8 cellular contexts compared by ENCODE assay signal in genomic region chr16:26569793-26570192, GRCh38.
DNase-seq lines count a peak whose midpoint lies in the region; ATAC-seq, FAIRE-seq and TF ChIP-seq lines count a peak whose summit lies in the region.

No MANE protein-coding gene starts in this region.

- peak overlapping the region in 1 of 7 donors; percentile 14 for H3K27ac Mint-ChIP-seq in CD4-positive, alpha-beta memory T cell

- H4K20me1 ChIP-seq in DND-41 (ENCODE audit: insufficient read depth, low read length) (no peaks in the 10 kb centered on the region), HCT116 (ENCODE audit: insufficient read depth) (no peaks in the 10 kb centered on the region)

- no peak overlapping the region for H3K4me3 ChIP-seq in DND-41 (ENCODE audit: low read depth in 1 of 2, low read length in 2 of 2)
- H3K4me3 ChIP-seq in HCT116 (replicated peaks in 1 of 2; ENCODE audit: low read depth in 1 of 2, low read length in 2 of 2): no peak overlapping the region
- no peak overlapping the region for H3K4me3 ChIP-seq in RWPE2 (ENCODE audit: severe bottlenecking)
- no peak overlapping the region for H3K4me3 ChIP-seq in kidney (ENCODE audit: low read length in 2 of 2)
- H3K4me3 ChIP-seq in CD4-positive, alpha-beta memory T cell (ENCODE audit: low read length in 2 of 2): no peak overlapping the region

- TF ChIP-seq POLR2A in HCT116 (IDR thresholded peaks at IDR 0.05; ENCODE audit: borderline replicate concordance, extremely low read depth, insufficient read depth, insufficient read length): no peak

- no peak for TF ChIP-seq RAD21 in HCT116 (IDR thresholded peaks at IDR 0.05; ENCODE audit: low read depth)

- TF ChIP-seq CTCF in DND-41 (IDR thresholded peaks at IDR 0.05; ENCODE audit: borderline replicate concordance, extremely low read depth, low read length, poor library complexity, severe bottlenecking): peak; percentile 62
- TF ChIP-seq CTCF in HCT116 (IDR thresholded peaks at IDR 0.05 in 2 of 3, conservative IDR thresholded peaks at IDR 0.05 in 1 of 3; ENCODE audit: borderline replicate concordance in 1 of 3, insufficient read depth in 1 of 3, low read depth in 2 of 3, low read length in 2 of 3): peak in 2 of 3 experiments; percentile 5 to 21; a peak in 1 of 6 replicates
- TF ChIP-seq CTCF in RWPE2 (IDR thresholded peaks at IDR 0.05; ENCODE audit: poor library complexity, severe bottlenecking): peak; percentile 42
- TF ChIP-seq CTCF in kidney (IDR thresholded peaks at IDR 0.05; ENCODE audit: borderline replicate concordance, extremely low read depth, insufficient read depth): peak; percentile 11

- RAD21 ChIA-PET in HCT116 (lab: Charles Lee; ENCODE audit: low non-redundant PET in 1 of 2, low total read pairs in 2 of 2, uncharacterized antibody in 2 of 2, unreplicated experiment in 2 of 2): no interaction called here

- peaks cover 0 to 7% of the 10 kb centered on the region in 2 donors for H3K27me3 Mint-ChIP-seq in CD4-positive, alpha-beta memory T cell

- ATAC-seq in DND-41 (ENCODE audit: insufficient read depth, low read depth): no peak
- no peak for ATAC-seq in HCT116
- no peak; the same call in 2 of the 3 replicates for ATAC-seq in RWPE2 (ENCODE audit: low read depth)
- ATAC-seq in GM21381 (IDR thresholded peaks at IDR 0.05; ENCODE audit: unreplicated experiment): no peak

- H3K4me1 ChIP-seq in DND-41 (ENCODE audit: insufficient read depth, low read length) (no peaks in the 10 kb centered on the region), HCT116 (ENCODE audit: control insufficient read depth in 1 of 2, insufficient read depth in 2 of 2, low read length in 2 of 2) (no peaks in the 10 kb centered on the region), RWPE2 (ENCODE audit: insufficient read depth, poor library complexity, severe bottlenecking) (no peaks in the 10 kb centered on the region), kidney (ENCODE audit: control insufficient read depth in 1 of 2, insufficient read depth in 1 of 2, low read depth in 1 of 2, low read length in 2 of 2) (no peaks in the 10 kb centered on the region)
- H3K4me1 ChIP-seq in CD4-positive, alpha-beta memory T cell (ENCODE audit: insufficient read depth, low read length): no peaks in the 10 kb centered on the region

- H3K36me3 Mint-ChIP-seq in CD4-positive, alpha-beta memory T cell: no peaks in the 10 kb centered on the region

- intact Hi-C loops in HCT116 (cut with micrococcal nuclease) (no loop called here), kidney (cut with DNase I) (no loop called here)
- intact Hi-C loops in CD4-positive, alpha-beta memory T cell (cut with micrococcal nuclease): no loop called here

- FAIRE-seq in kidney (lab: Jason Lieb, UNC): no peak

- H3K9me3 ChIP-seq in DND-41 (ENCODE audit: insufficient read depth, low read length, severe bottlenecking) (no peaks in the 10 kb centered on the region), HCT116 (ENCODE audit: control insufficient read depth in 1 of 2, insufficient read depth in 1 of 2, low read depth in 1 of 2, low read length in 2 of 2) (no peaks in the 10 kb centered on the region; a peak in 1 of 4 replicates), RWPE2 (ENCODE audit: severe bottlenecking) (no peaks in the 10 kb centered on the region), kidney (ENCODE audit: control insufficient read depth in 1 of 2, low read length in 2 of 2) (no peaks in the 10 kb centered on the region)
- no peaks in the 10 kb centered on the region for H3K9me3 ChIP-seq in CD4-positive, alpha-beta memory T cell (ENCODE audit: control insufficient read depth in 1 of 2, low read length in 2 of 2)

- H3K79me2 ChIP-seq in DND-41 (ENCODE audit: insufficient read depth, low read length): no peaks in the 10 kb centered on the region
- no peaks in the 10 kb centered on the region for H3K79me2 ChIP-seq in HCT116 (ENCODE audit: insufficient read depth, low read length)

- H3K4me1 Mint-ChIP-seq in CD4-positive, alpha-beta memory T cell: peaks cover 0 to 3% (median under 1%) of the 10 kb centered on the region in 4 donors

- H3K27me3 ChIP-seq in DND-41 (ENCODE audit: insufficient read depth, low read length, poor library complexity): peaks cover 7% of the 10 kb centered on the region
- no peaks in the 10 kb centered on the region for H3K27me3 ChIP-seq in HCT116 (ENCODE audit: insufficient read depth, low read length)
- no peaks in the 10 kb centered on the region for H3K27me3 ChIP-seq in RWPE2 (ENCODE audit: insufficient read depth, poor library complexity, severe bottlenecking)
- no peaks in the 10 kb centered on the region for H3K27me3 ChIP-seq in CD4-positive, alpha-beta memory T cell (ENCODE audit: insufficient read depth, low read length)

- H3K9me2 ChIP-seq in HCT116 (ENCODE audit: insufficient read depth): no peaks in the 10 kb centered on the region

- CTCF ChIA-PET in HCT116 (lab: Charles Lee): no interaction called here
- CTCF ChIA-PET in CD4-positive, alpha-beta memory T cell (lab: Charles Lee; ENCODE audit: partially characterized antibody): interaction anchor here (0.6 kb wide), 2 partner anchors 1337 to 1485 kb away, joined by 3 to 4 read pairs; no protein-coding TSS in a partner anchor

- H2AFZ ChIP-seq in DND-41 (ENCODE audit: low read depth, low read length): no peak overlapping the region
- H2AFZ ChIP-seq in HCT116 (ENCODE audit: low read depth, low read length, poor library complexity, severe bottlenecking): no peak overlapping the region

- H3K27ac ChIP-seq in DND-41 (ENCODE audit: low read length) (no peak overlapping the region), HCT116 (ENCODE audit: low read depth, low read length) (no peak overlapping the region), RWPE2 (ENCODE audit: poor library complexity, severe bottlenecking) (no peak overlapping the region), kidney (ENCODE audit: low read depth in 2 of 2, low read length in 2 of 2) (no peak overlapping the region)
- H3K27ac ChIP-seq in CD4-positive, alpha-beta memory T cell (ENCODE audit: low read depth, low read length): no peak overlapping the region

- H3K9ac ChIP-seq in DND-41 (ENCODE audit: low read depth, low read length): no peak overlapping the region
- H3K9ac ChIP-seq in HCT116 (ENCODE audit: low read length): no peak overlapping the region
- no peak overlapping the region for H3K9ac ChIP-seq in kidney (ENCODE audit: low read length in 2 of 2)

- no peak overlapping the region for H3K4me3 Mint-ChIP-seq in CD4-positive, alpha-beta memory T cell

- no peaks in the 10 kb centered on the region for H3K9me3 Mint-ChIP-seq in CD4-positive, alpha-beta memory T cell

- BruUV-seq in HCT116 (replicated peaks; lab: Mats Ljungman, UMichigan): no TSS peak

- H3K36me3 ChIP-seq in DND-41 (ENCODE audit: insufficient read depth, low read length) (no peaks in the 10 kb centered on the region), HCT116 (ENCODE audit: control insufficient read depth in 1 of 2, insufficient read depth in 2 of 2, low read length in 2 of 2) (no peaks in the 10 kb centered on the region), RWPE2 (ENCODE audit: low read depth) (no peaks in the 10 kb centered on the region), kidney (ENCODE audit: control insufficient read depth in 1 of 2, insufficient read depth in 2 of 2, low read length in 2 of 2) (no peaks in the 10 kb centered on the region)
- no peaks in the 10 kb centered on the region for H3K36me3 ChIP-seq in CD4-positive, alpha-beta memory T cell (ENCODE audit: insufficient read depth, low read length)

- POLR2A ChIA-PET in HCT116 (lab: Charles Lee): no interaction called here
- POLR2A ChIA-PET in CD4-positive, alpha-beta memory T cell (lab: Charles Lee; ENCODE audit: partially characterized antibody): no interaction called here

- DNase-seq in DND-41 (peak; percentile 5), HCT116 (ENCODE audit: low read depth, low spot score) (no peak), RWPE2 (ENCODE audit: low spot score) (no peak), kidney (no peak), UCSD-AML1 (lab: John Stamatoyannopoulos, UW; ENCODE audit: unreplicated experiment) (no peak)
- no peak for DNase-seq in central memory CD4-positive, alpha-beta T cell
- no peak for DNase-seq in CD4-positive, alpha-beta memory T cell

- no peak overlapping the region for H3K4me2 ChIP-seq in DND-41 (ENCODE audit: insufficient read depth, low read length)
- H3K4me2 ChIP-seq in HCT116 (ENCODE audit: low read length): no peak overlapping the region

TF ChIP-seq in HCT116, 20 proteins besides CTCF, POLR2A, EP300 and RAD21:
- TF ChIP-seq SRF (IDR thresholded peaks at IDR 0.05; ENCODE audit: low read depth): no peak
- no peak for TF ChIP-seq CEBPB (IDR thresholded peaks at IDR 0.05; ENCODE audit: low read depth)
- TF ChIP-seq FOSL1 (IDR thresholded peaks at IDR 0.05; ENCODE audit: low read depth): no peak
- TF ChIP-seq EZH2 (IDR thresholded peaks at IDR 0.05): no peak
- TF ChIP-seq ZFX (IDR thresholded peaks at IDR 0.05): no peak
- TF ChIP-seq ZNF274 (IDR thresholded peaks at IDR 0.05; ENCODE audit: low read depth, low read length): no peak
- TF ChIP-seq, protein P1, sequence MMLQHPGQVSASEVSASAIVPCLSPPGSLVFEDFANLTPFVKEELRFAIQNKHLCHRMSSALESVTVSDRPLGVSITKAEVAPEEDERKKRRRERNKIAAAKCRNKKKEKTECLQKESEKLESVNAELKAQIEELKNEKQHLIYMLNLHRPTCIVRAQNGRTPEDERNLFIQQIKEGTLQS (IDR thresholded peaks at IDR 0.05): no peak
- no peak for TF ChIP-seq SIN3A (IDR thresholded peaks at IDR 0.05; ENCODE audit: low read depth)
- no peak for TF ChIP-seq YY1 (IDR thresholded peaks at IDR 0.05; ENCODE audit: extremely low read depth, insufficient replicate concordance, low read depth, low read length)

Comparison
In these comparisons a context has a peak if more than half of its experiments do, and no peak if none do; other contexts are left out.
1. CTCF ChIP-seq: peak in every context shown above with its lines; median percentile 62 in DND-41; 42 in RWPE2; 13 in HCT116; 11 in kidney.